Comparison of ENCODE assay signal across 16 cellular contexts in the genomic region with DNA sequence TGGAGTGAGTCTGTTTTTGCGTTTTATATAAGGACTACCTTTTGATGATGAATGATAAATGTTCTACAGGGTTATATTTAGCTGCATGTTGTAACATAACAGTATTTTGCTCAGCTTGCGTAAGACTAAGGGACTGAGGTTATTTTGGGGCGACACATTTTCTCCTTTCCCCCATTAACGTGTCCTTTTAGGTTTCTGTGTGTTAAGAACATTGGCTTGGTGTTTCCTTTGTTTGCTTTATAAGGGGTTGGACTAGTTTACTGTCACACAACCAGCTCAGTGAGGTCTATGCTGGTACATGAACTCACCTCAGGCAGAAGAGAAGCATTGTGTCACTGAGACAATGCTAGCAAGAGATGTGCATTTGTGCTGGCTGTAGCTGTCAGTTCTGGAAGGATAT.
DNase-seq lines count a peak whose midpoint lies in the region.
"Had no signal": no experiment of that assay in that cellular context is flagged by ENCODE, and none has a peak within 500 bp of the region (broad histone marks: within the 10 kb centered on the region; RNA-seq: fewer than 3 reads in every experiment).

No MANE protein-coding gene starts in this region.

- H3K4me3 ChIP-seq in effector memory CD4-positive, alpha-beta T cell (ENCODE audit: insufficient read depth, low read depth, low read length, poor library complexity, severe bottlenecking) = no peak overlapping the region
- H3K4me3 ChIP-seq in skeletal muscle tissue (ENCODE audit: low read length in 3 of 3) = no peak overlapping the region
- H3K4me3 ChIP-seq: left ventricle myocardium inferior had no signal

- no peak overlapping the region for H3K9ac ChIP-seq in skeletal muscle tissue (ENCODE audit: low read depth in 1 of 3, low read length in 3 of 3)

- peaks cover 8% of the 10 kb centered on the region for H3K36me3 ChIP-seq in effector memory CD4-positive, alpha-beta T cell (ENCODE audit: control insufficient read depth, insufficient read depth, low read length)
- H3K36me3 ChIP-seq in skeletal muscle tissue (ENCODE audit: control insufficient read depth in 3 of 3, insufficient read depth in 3 of 3, low read length in 3 of 3) = no peaks in the 10 kb centered on the region
- H3K36me3 ChIP-seq: left ventricle myocardium inferior had no signal

- H3K27ac ChIP-seq in effector memory CD4-positive, alpha-beta T cell (ENCODE audit: insufficient read depth, low read length, poor library complexity, severe bottlenecking) = peak overlapping the region; percentile 54
- H3K27ac ChIP-seq in skeletal muscle tissue (ENCODE audit: low read depth, low read length) = peak overlapping the region; percentile 45
- H3K27ac ChIP-seq: left ventricle myocardium inferior had no signal

- H3K4me1 ChIP-seq in effector memory CD4-positive, alpha-beta T cell (ENCODE audit: control insufficient read depth, insufficient read depth, low read length, poor library complexity, severe bottlenecking) = peaks cover 56% of the 10 kb centered on the region
- peaks cover 0 to 5% (median 2%) of the 10 kb centered on the region in 3 donors for H3K4me1 ChIP-seq in skeletal muscle tissue (ENCODE audit: control insufficient read depth in 3 of 3, insufficient read depth in 3 of 3, low read length in 3 of 3)

- DNase-seq in NCI-H146 (lab: John Stamatoyannopoulos, UW) (peak; percentile 25), NCI-H146 treated with DMSO at 0.1 percent for 48 hours (lab: John Stamatoyannopoulos, UW; ENCODE audit: unreplicated experiment) (no peak), NCI-H1417 treated with DMSO at 0.1 percent for 48 hours (lab: John Stamatoyannopoulos, UW) (peak; percentile 27), AG08396 (ENCODE audit: low spot score) (no peak), NCI-H2029 treated with DMSO at 0.1 percent for 48 hours (lab: John Stamatoyannopoulos, UW) (no peak), globus pallidus (ENCODE audit: low spot score) (no peak)
- DNase-seq in effector memory CD4-positive, alpha-beta T cell = no peak
- DNase-seq: dermis blood vessel endothelial cell; DMS 273 treated with DMSO at 0.1 percent for 48 hours; left ventricle myocardium inferior; NCI-H226; nucleus accumbens; Right ventricle myocardium superior; stimulated activated CD4-positive, alpha-beta T cell treated with anti-CD3 and anti-CD28 coated beads, Interleukin-2, amount 100 ng/mL, for 24 hours; stimulated activated naive B cell treated with anti-CD40 and anti-IgM and Interleukin-4, amounts not matched to agents 10 μg/mL and 1 μg/mL and 100 μg/mL, for 72 hours had no signal

- H3K9me3 ChIP-seq in effector memory CD4-positive, alpha-beta T cell (ENCODE audit: control insufficient read depth, low read length) = no peaks in the 10 kb centered on the region
- H3K9me3 ChIP-seq in skeletal muscle tissue (ENCODE audit: control insufficient read depth in 3 of 3, low read length in 3 of 3) = no peaks in the 10 kb centered on the region
- H3K9me3 ChIP-seq: left ventricle myocardium inferior had no signal

- H3K27me3 ChIP-seq in effector memory CD4-positive, alpha-beta T cell (replicated peaks; ENCODE audit: control insufficient read depth, insufficient read depth, low read length, poor library complexity, severe bottlenecking) = no peaks in the 10 kb centered on the region
- H3K27me3 ChIP-seq in skeletal muscle tissue (ENCODE audit: control insufficient read depth in 3 of 3, insufficient read depth in 3 of 3, low read length in 3 of 3) = no peaks in the 10 kb centered on the region

Comparison
In these comparisons a context has a peak if more than half of its experiments do, and no peak if none do; other contexts are left out.
1. DNase-seq: peak in NCI-H146 (single experiment) and NCI-H1417 treated with DMSO at 0.1 percent for 48 hours (single experiment); none in NCI-H146 treated with DMSO at 0.1 percent for 48 hours (single experiment), effector memory CD4-positive, alpha-beta T cell (0 of 3), AG08396 (single experiment), NCI-H2029 treated with DMSO at 0.1 percent for 48 hours (single experiment) and globus pallidus (single experiment).